Comparison of ENCODE assay signal across 26 cellular contexts in the genomic region with DNA sequence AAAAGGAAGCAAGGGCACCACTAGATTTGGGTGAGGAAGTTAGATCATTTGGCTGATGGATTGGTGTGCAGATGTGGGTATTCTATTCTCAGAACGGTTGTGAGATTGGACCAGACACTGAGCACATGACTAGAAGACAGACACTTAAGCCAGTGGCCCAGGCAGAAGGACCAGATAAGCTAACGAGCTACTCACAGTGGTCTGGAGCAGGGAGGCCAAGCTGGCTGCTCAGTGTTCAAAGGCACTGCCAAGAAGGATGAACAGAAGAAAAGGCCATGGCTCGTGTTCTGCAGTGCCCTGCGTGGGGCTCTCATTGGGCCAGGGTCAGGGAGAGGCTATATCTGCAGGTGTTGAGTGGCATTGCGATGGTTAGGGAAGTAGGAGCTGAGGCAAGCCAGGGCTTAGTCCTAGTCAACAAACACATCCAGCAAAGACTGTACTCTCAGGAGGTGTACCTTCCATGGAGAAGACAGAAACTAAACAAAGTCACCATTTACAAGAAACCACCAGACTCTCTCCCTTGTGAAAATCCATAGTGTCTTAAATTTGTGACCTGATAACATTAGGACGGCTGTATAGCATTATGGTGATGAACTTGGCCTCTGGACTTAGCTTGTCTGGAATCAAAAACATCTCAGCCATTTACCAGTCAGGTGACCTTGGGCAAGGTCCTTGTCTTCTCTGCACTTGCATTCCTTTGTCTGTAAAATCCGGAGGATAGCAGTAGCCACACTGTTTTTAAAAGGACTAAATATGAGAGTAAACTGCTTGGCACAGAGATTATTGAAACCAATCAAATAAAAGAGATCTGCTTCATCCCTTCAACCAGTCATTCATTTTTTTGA.
"Had no signal": no experiment of that assay in that cellular context is flagged by ENCODE, and none has a peak within 500 bp of the region (broad histone marks: within the 10 kb centered on the region; RNA-seq: fewer than 3 reads in every experiment).

No MANE protein-coding gene starts in this region.

- DNase-seq: activated B cell treated with CpG ODN at 0.5 μM for 24 hours; activated CD4-positive, alpha-beta memory T cell treated with anti-CD3 and anti-CD28 coated beads for 36 hours; activated CD4-positive, alpha-beta T cell treated with anti-CD3 and anti-CD28 coated beads for 1 hour; activated CD4-positive, alpha-beta T cell treated with anti-CD3 and anti-CD28 coated beads, Interleukin-2, amount 10 ng/mL, durations not matched to agents 7 days and 5 days; activated CD8-positive, alpha-beta memory T cell treated with anti-CD3 and anti-CD28 coated beads for 24 hours; activated effector memory CD4-positive, alpha-beta T cell treated with anti-CD3 and anti-CD28 coated beads, Interleukin-2, amount 50 U/mL, for 16 hours; activated naive CD4-positive, alpha-beta T cell treated with anti-CD3 and anti-CD28 coated beads for 36 hours; activated T-cell treated with anti-CD3 and anti-CD28 coated beads, Interleukin-2, amount 50 U/mL, for 4 hours; amygdala; caudate nucleus; NCI-H1092; NCI-H1417 treated with DMSO at 0.1 percent for 48 hours; NCI-H1694; NCI-H2029; NCI-H2107; NCI-H2171 treated with DMSO at 0.1 percent for 48 hours; NCI-H226; NCI-H526 treated with DMSO at 0.1 percent for 48 hours; NCI-H82; SHP77 treated with DMSO at 0.1 percent for 48 hours; T-cell; T-helper 2 cell; T1000 had no signal

- ATAC-seq: activated T-cell treated with anti-CD3 and anti-CD28 coated beads, Interleukin-2, amount 50 U/mL, for 4 hours; Panc1; T-cell had no signal

- H3K4me2 ChIP-seq: KMS-11 had no signal

- H3K9ac ChIP-seq: KMS-11 had no signal

- H3K27ac ChIP-seq: KMS-11, RWPE1 had no signal
